In genomic region chr20:12171927-12172581, GRCh38 we compare ENCODE assay signal across 11 cellular contexts.
A peak's percentile ranks its signal among the peaks of the same experiment; 100 is the strongest.
DNase-seq lines count a peak whose midpoint lies in the region; ATAC-seq lines count a peak whose summit lies in the region.
"Had no signal": no experiment of that assay in that cellular context is flagged by ENCODE, and none has a peak within 500 bp of the region (broad histone marks: within the 10 kb centered on the region; RNA-seq: fewer than 3 reads in every experiment).

No MANE protein-coding gene starts in this region.

- no peak overlapping the region for H3K27ac Mint-ChIP-seq in natural killer cell treated with Interleukin-12 subunit alpha and Interleukin-12 subunit beta and Interleukin-15 and Interleukin-18, amount 100 ng/mL, for 72 hours

- H3K36me3 Mint-ChIP-seq in natural killer cell treated with Interleukin-12 subunit alpha and Interleukin-12 subunit beta and Interleukin-15 and Interleukin-18, amount 100 ng/mL, for 72 hours, result peaks cover 13% of the 10 kb centered on the region
- no peaks in the 10 kb centered on the region for H3K36me3 Mint-ChIP-seq in activated T-cell treated with anti-CD3 and anti-CD28 coated beads, Interleukin-2, amount 50 U/mL, for 4 hours (ENCODE audit: insufficient read depth)

- H3K4me3 Mint-ChIP-seq in natural killer cell treated with Interleukin-12 subunit alpha and Interleukin-12 subunit beta and Interleukin-15 and Interleukin-18, amount 100 ng/mL, for 72 hours, result no peak overlapping the region
- H3K4me3 Mint-ChIP-seq in activated T-cell treated with anti-CD3 and anti-CD28 coated beads, Interleukin-2, amount 50 U/mL, for 4 hours, result no peak overlapping the region

- no peaks in the 10 kb centered on the region for H3K27me3 ChIP-seq in muscle layer of duodenum (ENCODE audit: low read depth, low read length)
- H3K27me3 ChIP-seq: transverse colon had no signal

- no peaks in the 10 kb centered on the region for H3K36me3 ChIP-seq in muscle layer of duodenum (ENCODE audit: control insufficient read depth in 1 of 2, insufficient read depth in 2 of 2, low read length in 2 of 2)
- H3K36me3 ChIP-seq: lower lobe of right lung, transverse colon had no signal

- peak overlapping the region; percentile 17 for H3K27ac ChIP-seq in muscle layer of duodenum (ENCODE audit: low read length)
- H3K27ac ChIP-seq: lower lobe of right lung, transverse colon had no signal

- peaks cover 0 to 8% of the 10 kb centered on the region in 2 donors for H3K9me3 ChIP-seq in muscle layer of duodenum (ENCODE audit: control insufficient read depth in 1 of 2, low read length in 2 of 2)

- no peak overlapping the region for H3K4me3 ChIP-seq in muscle layer of duodenum (ENCODE audit: low read depth in 1 of 2, low read length in 2 of 2)
- H3K4me3 ChIP-seq: lower lobe of right lung, transverse colon had no signal

- DNase-seq in DMS153 treated with DMSO at 0.1 percent for 48 hours (lab: John Stamatoyannopoulos, UW; ENCODE audit: unreplicated experiment), result peak; percentile 87
- DNase-seq in NCI-H187 (lab: John Stamatoyannopoulos, UW), result peak; percentile 31 to 52
- peak; percentile 94 for DNase-seq in amniotic epithelial cell (ENCODE audit: low read depth)
- no peak for DNase-seq in natural killer cell treated with Interleukin-12 subunit alpha and Interleukin-12 subunit beta and Interleukin-15 and Interleukin-18, amount 100 ng/mL, for 72 hours (ENCODE audit: low spot score)
- no peak for DNase-seq in activated T-cell treated with anti-CD3 and anti-CD28 coated beads, Interleukin-2, amount 50 U/mL, for 4 hours
- no peak for DNase-seq in HK-2 (ENCODE audit: unreplicated experiment)
- DNase-seq: Karpas-422, lower lobe of right lung, transverse colon had no signal

- no peaks in the 10 kb centered on the region for H3K4me1 Mint-ChIP-seq in natural killer cell treated with Interleukin-12 subunit alpha and Interleukin-12 subunit beta and Interleukin-15 and Interleukin-18, amount 100 ng/mL, for 72 hours (ENCODE audit: low read depth in 2 of 2)
- H3K4me1 Mint-ChIP-seq in activated T-cell treated with anti-CD3 and anti-CD28 coated beads, Interleukin-2, amount 50 U/mL, for 4 hours (ENCODE audit: low read depth), result no peaks in the 10 kb centered on the region

- H3K4me1 ChIP-seq in muscle layer of duodenum (ENCODE audit: control insufficient read depth in 1 of 2, insufficient read depth in 2 of 2, low read length in 2 of 2), result peaks cover 4 to 16% of the 10 kb centered on the region in 2 donors
- H3K4me1 ChIP-seq: lower lobe of right lung had no signal

- H3K27me3 Mint-ChIP-seq in natural killer cell treated with Interleukin-12 subunit alpha and Interleukin-12 subunit beta and Interleukin-15 and Interleukin-18, amount 100 ng/mL, for 72 hours, result no peaks in the 10 kb centered on the region
- no peaks in the 10 kb centered on the region for H3K27me3 Mint-ChIP-seq in activated T-cell treated with anti-CD3 and anti-CD28 coated beads, Interleukin-2, amount 50 U/mL, for 4 hours (ENCODE audit: low read depth)

- H3K9me3 Mint-ChIP-seq in natural killer cell treated with Interleukin-12 subunit alpha and Interleukin-12 subunit beta and Interleukin-15 and Interleukin-18, amount 100 ng/mL, for 72 hours, result peaks cover 18% of the 10 kb centered on the region
- H3K9me3 Mint-ChIP-seq in activated T-cell treated with anti-CD3 and anti-CD28 coated beads, Interleukin-2, amount 50 U/mL, for 4 hours, result peaks cover 28% of the 10 kb centered on the region

- ATAC-seq in natural killer cell treated with Interleukin-12 subunit alpha and Interleukin-12 subunit beta and Interleukin-15 and Interleukin-18, amount 100 ng/mL, for 72 hours, result no peak
- ATAC-seq in activated T-cell treated with anti-CD3 and anti-CD28 coated beads, Interleukin-2, amount 50 U/mL, for 4 hours, result no peak
- ATAC-seq in GM18907 (IDR thresholded peaks at IDR 0.05; ENCODE audit: unreplicated experiment), result no peak
- ATAC-seq: lower lobe of right lung had no signal

Comparison
In these comparisons a context has a peak if more than half of its experiments do, and no peak if none do; other contexts are left out.
1. DNase-seq: peak in DMS153 treated with DMSO at 0.1 percent for 48 hours (single experiment), NCI-H187 (2 of 2) and amniotic epithelial cell (single experiment); none in natural killer cell treated with Interleukin-12 subunit alpha and Interleukin-12 subunit beta and Interleukin-15 and Interleukin-18, amount 100 ng/mL, for 72 hours (single experiment), activated T-cell treated with anti-CD3 and anti-CD28 coated beads, Interleukin-2, amount 50 U/mL, for 4 hours (single experiment) and HK-2 (single experiment).